In the genomic region with DNA sequence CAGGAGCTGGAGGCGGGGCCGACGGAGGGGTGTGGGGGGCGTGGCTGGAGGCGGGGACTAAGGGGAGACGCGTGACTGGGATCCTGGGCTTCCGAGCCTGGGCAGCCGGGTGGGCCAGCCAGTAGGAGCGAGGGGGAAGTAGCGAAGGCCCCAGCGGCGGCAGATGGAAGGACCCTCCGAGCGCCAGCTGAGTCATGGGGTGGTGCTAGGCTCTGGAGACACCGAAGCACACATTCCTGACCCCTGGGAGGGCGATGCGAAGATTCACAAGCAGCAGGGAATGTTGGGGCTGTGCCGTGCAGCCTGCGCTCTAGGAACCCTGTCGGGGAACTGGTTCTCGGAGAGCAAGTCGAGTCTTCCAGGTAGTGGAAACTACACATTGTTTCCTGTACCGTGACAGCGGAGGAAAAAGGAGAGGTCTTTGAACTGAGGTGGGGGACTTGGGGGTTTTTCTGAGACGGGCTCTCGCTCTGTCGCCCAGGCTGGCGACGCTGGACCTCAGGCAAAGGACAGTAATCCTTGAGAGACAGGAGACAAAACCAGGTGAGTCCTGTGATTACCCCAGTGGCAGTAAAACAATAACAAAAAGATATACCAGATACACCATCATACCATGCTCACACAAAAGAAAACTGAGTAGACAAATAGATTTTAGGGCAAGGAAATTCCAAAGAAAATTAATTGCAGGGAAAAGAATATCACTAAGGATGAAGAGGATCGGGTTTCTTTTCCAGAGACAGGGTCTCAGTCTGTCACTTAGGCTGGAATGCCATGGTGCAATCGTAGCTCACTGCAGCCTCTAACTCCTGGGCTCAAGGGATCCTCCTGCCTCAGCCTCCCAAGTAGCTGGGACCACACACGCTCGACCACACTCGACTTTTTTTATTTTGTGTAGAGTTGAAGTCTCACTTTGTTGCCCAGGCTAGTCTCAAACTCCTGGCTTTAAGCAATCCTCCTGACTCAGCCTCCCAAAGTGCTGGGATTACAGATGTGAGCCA, we compare ENCODE assay signal across 8 cellular contexts. TPM values are rescaled to one million over a fixed set of nuclear protein-coding genes. Genes with fewer than 3 reads are reported as not detected.
A peak's percentile ranks its signal among the peaks of the same experiment; 100 is the strongest.
DNase-seq lines count a peak whose midpoint lies in the region; ATAC-seq and TF ChIP-seq lines count a peak whose summit lies in the region.

No MANE protein-coding gene starts in this region.

- peak; percentile 99 for DNase-seq in HT1080 (ENCODE audit: low read depth)
- DNase-seq in activated CD8-positive, alpha-beta T cell treated with anti-CD3 and anti-CD28 coated beads, Interleukin-2, amount 10 ng/mL, durations not matched to agents 7 days and 5 days, result no peak
- DNase-seq in immature natural killer cell, result no peak
- DNase-seq in thoracic aorta (ENCODE audit: low spot score), result no peak
- no peak for DNase-seq in activated effector memory CD4-positive, alpha-beta T cell treated with anti-CD3 and anti-CD28 coated beads, Interleukin-2, amount 50 U/mL, for 16 hours
- no peak for DNase-seq in EL

- no peaks in the 10 kb centered on the region for H3K27me3 ChIP-seq in thoracic aorta (replicated peaks; ENCODE audit: insufficient read depth)

- H3K36me3 ChIP-seq in ES-I3 (ENCODE audit: insufficient read depth, low read length) (no peaks in the 10 kb centered on the region), thoracic aorta (no peaks in the 10 kb centered on the region)

- POLR2A ChIA-PET in activated CD8-positive, alpha-beta T cell treated with anti-CD3 and anti-CD28 coated beads, Interleukin-2, amount 10 ng/mL, durations not matched to agents 7 days and 5 days (lab: Charles Lee), result interaction anchor here (0.8 to 2.1 kb wide), 7 partner anchors 9 to 613 kb away, joined by 3 to 12 read pairs (median 5); a partner anchor contains a TSS

- H3K9me3 ChIP-seq in ES-I3 (ENCODE audit: control insufficient read depth, insufficient read depth, low read length) (no peaks in the 10 kb centered on the region), thoracic aorta (no peaks in the 10 kb centered on the region)

- H3K4me1 ChIP-seq in ES-I3 (ENCODE audit: insufficient read depth, low read length) (peaks cover 7% of the 10 kb centered on the region; the same call in 1 of the 2 replicates), thoracic aorta (ENCODE audit: control insufficient read depth in 1 of 2, low read depth in 2 of 2) (peaks cover 8 to 25% of the 10 kb centered on the region in 2 donors)

- no peaks in the 10 kb centered on the region for H3K9me3 Mint-ChIP-seq in activated CD8-positive, alpha-beta T cell treated with anti-CD3 and anti-CD28 coated beads, Interleukin-2, amount 10 ng/mL, durations not matched to agents 7 days and 5 days (ENCODE audit: insufficient read depth)
- H3K9me3 Mint-ChIP-seq in immature natural killer cell, result peaks cover 0 to 2% (median 0%) of the 10 kb centered on the region in 6 donors

- peak overlapping the region; percentile 91 for H3K27ac Mint-ChIP-seq in activated CD8-positive, alpha-beta T cell treated with anti-CD3 and anti-CD28 coated beads, Interleukin-2, amount 10 ng/mL, durations not matched to agents 7 days and 5 days
- peak overlapping the region; percentile 82 to 91 (median 88) for H3K27ac Mint-ChIP-seq in immature natural killer cell

- TF ChIP-seq CTCF in thoracic aorta (IDR thresholded peaks at IDR 0.05), result peak; percentile 56

- CTCF ChIA-PET in activated CD8-positive, alpha-beta T cell treated with anti-CD3 and anti-CD28 coated beads, Interleukin-2, amount 10 ng/mL, durations not matched to agents 7 days and 5 days (lab: Charles Lee), result interaction anchor here (0.6 to 3.1 kb wide), 6 partner anchors 14 to 282 kb away, joined by 3 to 22 read pairs (median 6); no protein-coding TSS in a partner anchor

- no peaks in the 10 kb centered on the region for H3K27me3 Mint-ChIP-seq in activated CD8-positive, alpha-beta T cell treated with anti-CD3 and anti-CD28 coated beads, Interleukin-2, amount 10 ng/mL, durations not matched to agents 7 days and 5 days (ENCODE audit: low read depth)
- peaks cover 3 to 9% (median 6%) of the 10 kb centered on the region in 3 donors for H3K27me3 Mint-ChIP-seq in immature natural killer cell (ENCODE audit: low read depth in 3 of 3)

- H3K4me3 Mint-ChIP-seq in activated CD8-positive, alpha-beta T cell treated with anti-CD3 and anti-CD28 coated beads, Interleukin-2, amount 10 ng/mL, durations not matched to agents 7 days and 5 days, result peak overlapping the region; percentile 90
- peak overlapping the region; percentile 88 to 93 (median 89) for H3K4me3 Mint-ChIP-seq in immature natural killer cell

- H3K4me1 Mint-ChIP-seq in activated CD8-positive, alpha-beta T cell treated with anti-CD3 and anti-CD28 coated beads, Interleukin-2, amount 10 ng/mL, durations not matched to agents 7 days and 5 days (ENCODE audit: low read depth), result peaks cover 36% of the 10 kb centered on the region
- H3K4me1 Mint-ChIP-seq in immature natural killer cell, result peaks cover 37 to 42% of the 10 kb centered on the region in 2 donors

- peak overlapping the region; percentile 83 for H3K4me3 ChIP-seq in thoracic aorta

- ATAC-seq in GM19468 (IDR thresholded peaks at IDR 0.05; ENCODE audit: extremely low read depth, unreplicated experiment) (peak; percentile 24), thoracic aorta (ENCODE audit: insufficient number of reproducible peaks, low FRiP score, low read depth) (no peak)
- peak; percentile 80 for ATAC-seq in activated CD8-positive, alpha-beta T cell treated with anti-CD3 and anti-CD28 coated beads, Interleukin-2, amount 10 ng/mL, durations not matched to agents 7 days and 5 days

- H3K27ac ChIP-seq in thoracic aorta, result peak overlapping the region; percentile 65 to 99

- H3K36me3 Mint-ChIP-seq in activated CD8-positive, alpha-beta T cell treated with anti-CD3 and anti-CD28 coated beads, Interleukin-2, amount 10 ng/mL, durations not matched to agents 7 days and 5 days (ENCODE audit: low read depth), result peaks cover 19% of the 10 kb centered on the region
- H3K36me3 Mint-ChIP-seq in immature natural killer cell, result peaks cover 0 to 3% (median 0%) of the 10 kb centered on the region in 3 donors

- H3K9ac ChIP-seq in ES-I3 (ENCODE audit: low read depth, low read length), result peak overlapping the region; percentile 86

RNA-seq across cellular contexts. Expression of a gene that starts 0.8 kb away (rescaled TPM):
- 71.5 and 75.6 TPM in 2 replicates for total RNA-seq in HT1080 (2014; rRNA removed; shearing (Covaris generic))
- polyA plus RNA-seq in HT1080 (2015; cell fraction: cytosol; rRNA removed), result 45.8 and 54.4 TPM in 2 replicates
- polyA plus RNA-seq in HT1080 (2015; cell fraction: nucleus; rRNA removed), result 53.6 and 57.5 TPM in 2 replicates
- total RNA-seq in activated CD8-positive, alpha-beta T cell treated with anti-CD3 and anti-CD28 coated beads, Interleukin-2, amount 10 ng/mL, durations not matched to agents 7 days and 5 days, result 10 to 100 TPM; 40.6 to 44.3 TPM
- polyA plus RNA-seq in immature natural killer cell, result 10 to 100 TPM; 22.1 to 28.5 (median 27.8) TPM
- total RNA-seq in thoracic aorta, result 10 to 100 TPM; 24.2 to 58.1 TPM

RNA-seq across cellular contexts. Expression of a gene that starts 29.9 kb away (rescaled TPM):
- 1.2 and 2.1 TPM in 2 replicates for total RNA-seq in HT1080 (2014; rRNA removed; shearing (Covaris generic))
- 1.6 TPM in 2 replicates for polyA plus RNA-seq in HT1080 (2015; cell fraction: cytosol; rRNA removed)
- polyA plus RNA-seq in HT1080 (2015; cell fraction: nucleus; rRNA removed), result 4.2 and 8.2 TPM in 2 replicates
- total RNA-seq in activated CD8-positive, alpha-beta T cell treated with anti-CD3 and anti-CD28 coated beads, Interleukin-2, amount 10 ng/mL, durations not matched to agents 7 days and 5 days, result 1 to 10 TPM; 4.8 to 6.1 TPM
- polyA plus RNA-seq in immature natural killer cell, result not detected
- total RNA-seq in thoracic aorta, result 1 to 10 TPM in 1 of 2 donors, under 1 TPM in 1; 0.81 to 4.3 TPM
